In genomic region chr2:55902971-55903370, GRCh38 we compare ENCODE assay signal across 16 cellular contexts. TPM values are rescaled to one million over a fixed set of nuclear protein-coding genes. Genes with fewer than 3 reads are reported as not detected.
DNase-seq lines count a peak whose midpoint lies in the region; ATAC-seq and TF ChIP-seq lines count a peak whose summit lies in the region.
"Had no signal": no experiment of that assay in that cellular context is flagged by ENCODE, and none has a peak within 500 bp of the region (broad histone marks: within the 10 kb centered on the region; RNA-seq: fewer than 3 reads in every experiment).

No MANE protein-coding gene starts in this region.

- H3K4me3 ChIP-seq in A673 (ENCODE audit: low read depth, low read length, poor library complexity, severe bottlenecking) (no peak overlapping the region), RWPE2 (ENCODE audit: severe bottlenecking) (no peak overlapping the region)
- H3K4me3 ChIP-seq: A549; BLaER1 treated with 17β-estradiol and CSF1 and Interleukin-3, amounts not matched to agents 10 nM and 100 nM had no signal

- TF ChIP-seq CTCF in A673 (conservative IDR thresholded peaks at IDR 0.05; ENCODE audit: low read depth, low read length): no peak
- no peak for TF ChIP-seq CTCF in RWPE2 (IDR thresholded peaks at IDR 0.05; ENCODE audit: poor library complexity, severe bottlenecking)
- no peak for TF ChIP-seq CTCF in osteocyte (IDR thresholded peaks at IDR 0.05)

- no TSS peak for BruUV-seq in A673 (replicated peaks; lab: Mats Ljungman, UMichigan)

- no peak overlapping the region for H3K27ac Mint-ChIP-seq in osteocyte (ENCODE audit: unreplicated experiment)
- H3K27ac Mint-ChIP-seq: B cell; CD8-positive, alpha-beta T cell; H9 had no signal

- no peak overlapping the region for H3K4me3 Mint-ChIP-seq in osteocyte (ENCODE audit: unreplicated experiment)
- H3K4me3 Mint-ChIP-seq: B cell; CD8-positive, alpha-beta T cell; H9 had no signal

- POLR2A ChIA-PET in A673 (lab: Charles Lee; ENCODE audit: low non-redundant PET): no interaction called here

- H3K27me3 Mint-ChIP-seq in osteocyte (ENCODE audit: unreplicated experiment): peaks cover 27% of the 10 kb centered on the region
- H3K27me3 Mint-ChIP-seq: B cell had no signal

- ATAC-seq in RWPE2 (ENCODE audit: low read depth) (no peak), HG03045 (IDR thresholded peaks at IDR 0.05; ENCODE audit: unreplicated experiment) (no peak)
- ATAC-seq: A549; CD8-positive, alpha-beta T cell had no signal

- H3K27ac ChIP-seq in A673 (ENCODE audit: low read depth, low read length, poor library complexity, severe bottlenecking): no peak overlapping the region
- H3K27ac ChIP-seq in RWPE2 (ENCODE audit: poor library complexity, severe bottlenecking): peak overlapping the region; percentile 58
- H3K27ac ChIP-seq: 22Rv1; A549; BLaER1 treated with 17β-estradiol and CSF1 and Interleukin-3, amounts not matched to agents 10 nM and 100 nM had no signal

- H3K4me1 Mint-ChIP-seq in osteocyte (ENCODE audit: unreplicated experiment): peaks cover 13% of the 10 kb centered on the region
- H3K4me1 Mint-ChIP-seq: B cell had no signal

- H3K4me1 ChIP-seq in A673 (ENCODE audit: insufficient read depth, low read length, poor library complexity, severe bottlenecking): peaks cover 19% of the 10 kb centered on the region
- peaks cover 20% of the 10 kb centered on the region for H3K4me1 ChIP-seq in RWPE2 (ENCODE audit: insufficient read depth, poor library complexity, severe bottlenecking)

- DNase-seq in A673 (ENCODE audit: low spot score) (peak; percentile 20), RWPE2 (ENCODE audit: low spot score) (no peak), kidney glomerular epithelial cell (lab: John Stamatoyannopoulos, UW) (peak; percentile 68), renal cortical epithelial cell (ENCODE audit: low read depth) (peak; percentile 88), osteocyte (ENCODE audit: extremely low spot score, unreplicated experiment) (no peak)
- DNase-seq in activated CD4-positive, CD25-positive, alpha-beta regulatory T cell treated with anti-CD3 and anti-CD28 coated beads, Interleukin-2, amount 50 U/mL, for 72 hours: no peak
- no peak for DNase-seq in stimulated activated CD4-positive, alpha-beta T cell treated with anti-CD3 and anti-CD28 coated beads, Interleukin-12 subunit alpha, Interleukin-12 subunit beta, amount 100 ng/mL, for 4 hours
- DNase-seq: CD8-positive, alpha-beta T cell; DMS 273 treated with DMSO at 0.1 percent for 48 hours; H9 had no signal

- CTCF ChIA-PET in A673 (lab: Charles Lee): no interaction called here

- H3K9me3 ChIP-seq in A673 (ENCODE audit: low read depth, low read length, poor library complexity, severe bottlenecking) (peaks cover 5% of the 10 kb centered on the region), RWPE2 (ENCODE audit: severe bottlenecking) (no peaks in the 10 kb centered on the region)

- H3K9me3 Mint-ChIP-seq in osteocyte (ENCODE audit: unreplicated experiment): no peaks in the 10 kb centered on the region
- H3K9me3 Mint-ChIP-seq: H9 had no signal

- H3K27me3 ChIP-seq in A673 (replicated peaks; ENCODE audit: insufficient read depth, low read depth, low read length, poor library complexity) (peaks cover 17% of the 10 kb centered on the region), RWPE2 (ENCODE audit: insufficient read depth, poor library complexity, severe bottlenecking) (no peaks in the 10 kb centered on the region)
- H3K27me3 ChIP-seq: BLaER1 treated with 17β-estradiol and CSF1 and Interleukin-3, amounts not matched to agents 10 nM and 100 nM had no signal

- intact Hi-C loops in A673 (cut with micrococcal nuclease; ENCODE audit: unreplicated experiment): no loop called here

- H3K36me3 Mint-ChIP-seq in osteocyte (ENCODE audit: unreplicated experiment): no peaks in the 10 kb centered on the region
- H3K36me3 Mint-ChIP-seq: CD8-positive, alpha-beta T cell had no signal

- H3K36me3 ChIP-seq in A673 (ENCODE audit: insufficient read depth, low read length, poor library complexity, severe bottlenecking) (no peaks in the 10 kb centered on the region), RWPE2 (ENCODE audit: low read depth) (peaks cover 77% of the 10 kb centered on the region)

RNA-seq across cellular contexts. Expression of gene EFEMP1, which starts 20.6 kb away (rescaled TPM):
- total RNA-seq in A673 (2021) (0.15 TPM in 1 of 2 replicates, not detected in the other), renal cortical epithelial cell (155 and 330 TPM in 2 replicates), osteocyte (7.4 and 8.3 TPM in 2 replicates)
- total RNA-seq: B cell; CD8-positive, alpha-beta T cell; HT-29 had no signal

Comparison
In these comparisons a context has a peak if more than half of its experiments do, and no peak if none do; other contexts are left out.
1. DNase-seq: peak in A673 (single experiment), kidney glomerular epithelial cell (single experiment) and renal cortical epithelial cell (single experiment); none in RWPE2 (single experiment), activated CD4-positive, CD25-positive, alpha-beta regulatory T cell treated with anti-CD3 and anti-CD28 coated beads, Interleukin-2, amount 50 U/mL, for 72 hours (single experiment), stimulated activated CD4-positive, alpha-beta T cell treated with anti-CD3 and anti-CD28 coated beads, Interleukin-12 subunit alpha, Interleukin-12 subunit beta, amount 100 ng/mL, for 4 hours (single experiment) and osteocyte (single experiment).
2. RNA of gene EFEMP1, which starts 20.6 kb away (total RNA-seq): 155 to 330 TPM in renal cortical epithelial cell; 7.4 to 8.3 TPM in osteocyte and 0.15 TPM in A673; every median in the first group is over 10 times any median in the second.